27 cellular contexts compared by ENCODE assay signal in the genomic region with DNA sequence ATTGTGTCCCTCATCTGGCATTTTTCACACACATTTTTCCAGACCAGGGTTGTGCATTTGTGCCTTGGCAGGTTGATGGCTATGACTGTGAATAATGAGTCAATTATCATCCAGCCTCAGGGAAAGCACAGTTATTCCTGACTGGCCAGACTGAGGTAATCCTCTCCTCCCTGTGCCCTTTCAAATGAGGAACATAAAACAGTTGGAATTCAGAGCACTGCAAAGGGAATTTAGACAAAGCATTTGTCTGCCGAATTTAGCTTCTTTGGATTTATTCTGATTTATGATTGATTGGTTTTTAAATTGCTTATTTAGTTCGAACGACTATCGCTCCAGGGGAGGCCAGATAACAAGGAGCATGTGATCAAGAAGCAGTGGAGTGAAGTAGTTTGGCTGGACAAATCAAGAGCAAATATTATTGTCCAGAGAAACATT. TPM values are rescaled to one million over a fixed set of nuclear protein-coding genes. Genes with fewer than 3 reads are reported as not detected.
DNase-seq lines count a peak whose midpoint lies in the region; ATAC-seq and TF ChIP-seq lines count a peak whose summit lies in the region.
"Had no signal": no experiment of that assay in that cellular context is flagged by ENCODE, and none has a peak within 500 bp of the region (broad histone marks: within the 10 kb centered on the region; RNA-seq: fewer than 3 reads in every experiment).

No MANE protein-coding gene starts in this region.

- H2BK15ac ChIP-seq in mesenchymal stem cell (ENCODE audit: low read depth, poor library complexity, severe bottlenecking): no peak overlapping the region

- H2AK5ac ChIP-seq in trophoblast cell (ENCODE audit: low read length) (peak overlapping the region; percentile 42), mesenchymal stem cell (ENCODE audit: low read length, severe bottlenecking) (no peak overlapping the region)

- POLR2A ChIA-PET in Panc1 (lab: Charles Lee): no interaction called here

- H3K4me3 ChIP-seq in Panc1 (ENCODE audit: low read depth in 2 of 2, low read length in 2 of 2): no peak overlapping the region
- no peak overlapping the region for H3K4me3 ChIP-seq in trophoblast cell (ENCODE audit: low read depth, low read length)
- H3K4me3 ChIP-seq in mesenchymal stem cell (ENCODE audit: insufficient read depth in 1 of 2, low read depth in 1 of 2, low read length in 2 of 2): no peak overlapping the region
- H3K4me3 ChIP-seq: A549, dorsolateral prefrontal cortex, lung, psoas muscle, skin epidermis had no signal

- BruUV-seq in Panc1 (replicated peaks; lab: Mats Ljungman, UMichigan): no TSS peak

- H3K23ac ChIP-seq in trophoblast cell (ENCODE audit: low read length) (no peak overlapping the region), mesenchymal stem cell (ENCODE audit: low read length in 2 of 2) (no peak overlapping the region)

- H4K8ac ChIP-seq in trophoblast cell (ENCODE audit: low read depth, low read length): peak overlapping the region; percentile 72
- no peak overlapping the region for H4K8ac ChIP-seq in mesenchymal stem cell (ENCODE audit: low read length)

- H3K9ac ChIP-seq in trophoblast cell (ENCODE audit: low read length) (no peak overlapping the region), mesenchymal stem cell (ENCODE audit: low read length) (no peak overlapping the region)

- H3K79me1 ChIP-seq in trophoblast cell (ENCODE audit: low read length) (peaks cover 31% of the 10 kb centered on the region), mesenchymal stem cell (replicated peaks; ENCODE audit: low read length, poor library complexity, severe bottlenecking) (peaks cover 5% of the 10 kb centered on the region)

- H3K27me3 ChIP-seq in Panc1 (ENCODE audit: control insufficient read depth, insufficient read depth, low read length): no peaks in the 10 kb centered on the region
- H3K27me3 ChIP-seq in trophoblast cell (ENCODE audit: insufficient read depth, low read length): no peaks in the 10 kb centered on the region
- H3K27me3 ChIP-seq in mesenchymal stem cell (ENCODE audit: control insufficient read depth in 1 of 2, insufficient read depth in 1 of 2, low read length in 2 of 2): no peaks in the 10 kb centered on the region
- H3K27me3 ChIP-seq: dorsolateral prefrontal cortex had no signal

- H3K4ac ChIP-seq in trophoblast cell (ENCODE audit: low read depth, low read length) (no peak overlapping the region), mesenchymal stem cell (ENCODE audit: low read depth in 1 of 2, low read length in 2 of 2) (no peak overlapping the region)

- in situ Hi-C loops in Panc1 (cut with HindIII; ENCODE audit: low pct_unique_long_range_greater_than_20kb, low sequenced_read_pairs): no loop called here

- H3K4me1 ChIP-seq in Panc1 (ENCODE audit: control insufficient read depth, insufficient read depth, low read length): peaks cover 3% of the 10 kb centered on the region; the same call in 1 of the 2 replicates
- H3K4me1 ChIP-seq in trophoblast cell (ENCODE audit: control insufficient read depth in 1 of 2, insufficient read depth in 2 of 2, low read length in 2 of 2): peaks cover 0 to 8% of the 10 kb centered on the region in 2 experiments
- H3K4me1 ChIP-seq in mesenchymal stem cell (ENCODE audit: control insufficient read depth, insufficient read depth, low read depth, low read length): peaks cover 2% of the 10 kb centered on the region
- H3K4me1 ChIP-seq: A549, psoas muscle had no signal

- H3K9me3 ChIP-seq in Panc1 (ENCODE audit: control insufficient read depth, insufficient read depth, low read depth, low read length) (no peaks in the 10 kb centered on the region), trophoblast cell (ENCODE audit: insufficient read depth, low read depth, low read length) (no peaks in the 10 kb centered on the region), mesenchymal stem cell (ENCODE audit: control insufficient read depth, low read length) (no peaks in the 10 kb centered on the region)
- H3K9me3 ChIP-seq: A549, psoas muscle had no signal

- H4K12ac ChIP-seq in trophoblast cell (ENCODE audit: low read depth, low read length): no peak overlapping the region

- CTCF ChIA-PET in Panc1 (lab: Charles Lee): no interaction called here

- TF ChIP-seq CTCF in Panc1 (IDR thresholded peaks at IDR 0.05): no peak

- DNase-seq in EH (ENCODE audit: low read depth) (peak; percentile 4), Panc1 (ENCODE audit: low read depth, low spot score) (no peak), kidney glomerular epithelial cell (lab: John Stamatoyannopoulos, UW) (peak; percentile 22), trophoblast cell (no peak), left cardiac atrium (no peak), mesenchymal stem cell (no peak)
- DNase-seq: activated CD4-positive, alpha-beta memory T cell treated with anti-CD3 and anti-CD28 coated beads, Interleukin-2, amount 10 ng/mL, durations not matched to agents 7 days and 5 days; activated CD4-positive, CD25-positive, alpha-beta regulatory T cell treated with anti-CD3 and anti-CD28 coated beads, Interleukin-2, amount 50 U/mL, for 72 hours; activated naive CD8-positive, alpha-beta T cell treated with anti-CD3 and anti-CD28 coated beads for 36 hours; AML-193; aorta; CD4-positive, alpha-beta memory T cell; dorsolateral prefrontal cortex; kidney; NCI-H1105 treated with DMSO at 0.1 percent for 48 hours; NCI-H2081 treated with DMSO at 0.1 percent for 48 hours; NCI-H774; psoas muscle had no signal

- no peak for ATAC-seq in Panc1
- ATAC-seq in GM19455 (IDR thresholded peaks at IDR 0.05; ENCODE audit: unreplicated experiment): no peak
- ATAC-seq in GM18517 (IDR thresholded peaks at IDR 0.05; ENCODE audit: unreplicated experiment): no peak
- no peak for ATAC-seq in left cardiac atrium
- ATAC-seq: A549, psoas muscle had no signal

- intact Hi-C loops in Panc1 (cut with micrococcal nuclease; ENCODE audit: unreplicated experiment) (no loop called here), left cardiac atrium (cut with DNase I) (no loop called here)

- H3K36me3 ChIP-seq in Panc1 (ENCODE audit: control insufficient read depth, insufficient read depth, low read length) (no peaks in the 10 kb centered on the region), trophoblast cell (ENCODE audit: control insufficient read depth in 1 of 2, insufficient read depth in 2 of 2, low read length in 2 of 2) (no peaks in the 10 kb centered on the region), mesenchymal stem cell (ENCODE audit: control insufficient read depth in 1 of 2, insufficient read depth in 2 of 2, low read depth in 1 of 2, low read length in 2 of 2) (no peaks in the 10 kb centered on the region)

- H3K79me2 ChIP-seq in trophoblast cell (ENCODE audit: control insufficient read depth, insufficient read depth, low read length, poor library complexity): no peaks in the 10 kb centered on the region

- peak overlapping the region; percentile 44 for H3K4me2 ChIP-seq in trophoblast cell (ENCODE audit: low read length)
- H3K4me2 ChIP-seq in mesenchymal stem cell (ENCODE audit: low read length, poor library complexity, severe bottlenecking): no peak overlapping the region
- H3K4me2 ChIP-seq: A549 had no signal

- H3K27ac ChIP-seq in Panc1 (ENCODE audit: low read length): peak overlapping the region; percentile 24; the same call in 1 of the 2 replicates
- H3K27ac ChIP-seq in trophoblast cell (ENCODE audit: low read depth, low read length): peak overlapping the region; percentile 98
- H3K27ac ChIP-seq in mesenchymal stem cell (ENCODE audit: low read length, poor library complexity, severe bottlenecking): no peak overlapping the region
- H3K27ac ChIP-seq: A549, dorsolateral prefrontal cortex, psoas muscle, RWPE1, skin epidermis had no signal

- H3K14ac ChIP-seq in trophoblast cell (ENCODE audit: low read length): peak overlapping the region; percentile 47
- no peak overlapping the region for H3K14ac ChIP-seq in mesenchymal stem cell (ENCODE audit: low read length in 2 of 2)

- no peak overlapping the region for H2AFZ ChIP-seq in trophoblast cell (ENCODE audit: insufficient read depth, low read length, poor library complexity)
- H2AFZ ChIP-seq in mesenchymal stem cell (ENCODE audit: low read depth, low read length): no peak overlapping the region

- H4K91ac ChIP-seq in trophoblast cell (ENCODE audit: low read depth, low read length) (peak overlapping the region; percentile 84), mesenchymal stem cell (ENCODE audit: low read length) (no peak overlapping the region)

- H2BK120ac ChIP-seq in trophoblast cell (ENCODE audit: insufficient read depth, low read length, poor library complexity): peak overlapping the region; percentile 92
- H2BK120ac ChIP-seq in mesenchymal stem cell (ENCODE audit: low read depth, low read length): no peak overlapping the region

- WGBS in trophoblast cell (ENCODE audit: extremely low coverage, insufficient coverage, insufficient read length): no CpG with 5 or more reads among the region's 4 CpGs
- WGBS in mesenchymal stem cell: 63% methylated on average over 4 of the region's 4 CpGs

- H2BK5ac ChIP-seq in trophoblast cell (ENCODE audit: low read depth, low read length, poor library complexity) (peak overlapping the region; percentile 95), mesenchymal stem cell (ENCODE audit: low read depth, low read length, poor library complexity, severe bottlenecking) (no peak overlapping the region)

- H3K18ac ChIP-seq in trophoblast cell (ENCODE audit: low read length): no peak overlapping the region
- H3K18ac ChIP-seq in mesenchymal stem cell (ENCODE audit: low read depth in 1 of 2, low read length in 2 of 2): no peak overlapping the region

- H2BK12ac ChIP-seq in trophoblast cell (ENCODE audit: low read length) (no peak overlapping the region), mesenchymal stem cell (ENCODE audit: low read length in 2 of 2) (no peak overlapping the region)

RNA-seq across cellular contexts. Expression of gene RAG2, which starts 30.7 kb away (rescaled TPM):
- 0.10 TPM for total RNA-seq in Panc1 (2021; ENCODE audit: unreplicated experiment)
- polyA plus RNA-seq in Panc1 (2012; ENCODE audit: insufficient read length): not detected
- not detected in 2 replicates for polyA plus RNA-seq in trophoblast cell (2013)
- total RNA-seq in left cardiac atrium: not detected
- not detected for polyA plus RNA-seq in mesenchymal stem cell (2013, experiment 1 of 2)
- not detected for polyA plus RNA-seq in mesenchymal stem cell (2013, experiment 2 of 2)
- total RNA-seq: activated CD4-positive, alpha-beta memory T cell treated with anti-CD3 and anti-CD28 coated beads, Interleukin-2, amount 10 ng/mL, durations not matched to agents 7 days and 5 days; activated naive CD8-positive, alpha-beta T cell treated with anti-CD3 and anti-CD28 coated beads for 36 hours; aorta; CD4-positive, alpha-beta memory T cell; H1; HT-29; kidney; lung; psoas muscle; SK-MEL-5 had no signal
- polyA plus RNA-seq: A549; aorta; CD4-positive, alpha-beta memory T cell; H1; lung had no signal

RNA-seq across cellular contexts. Expression of gene IFTAP, which starts 34.5 kb away (rescaled TPM):
- 18.2 TPM for total RNA-seq in Panc1 (2021; ENCODE audit: unreplicated experiment)
- polyA plus RNA-seq in Panc1 (2012; ENCODE audit: insufficient read length): 12.5 TPM
- 30.1 and 30.6 TPM in 2 replicates for polyA plus RNA-seq in trophoblast cell (2013)
- total RNA-seq in left cardiac atrium: 10 to 100 TPM; 31.9 to 35.2 TPM
- 28.7 TPM for polyA plus RNA-seq in mesenchymal stem cell (2013, experiment 1 of 2)
- 30.3 TPM for polyA plus RNA-seq in mesenchymal stem cell (2013, experiment 2 of 2)

Comparison
In these comparisons a context has a peak if more than half of its experiments do, and no peak if none do; other contexts are left out.
1. DNase-seq: peak in EH (single experiment) and kidney glomerular epithelial cell (single experiment); none in Panc1 (single experiment), trophoblast cell (0 of 2), left cardiac atrium (single experiment) and mesenchymal stem cell (single experiment).